Comparison of ENCODE assay signal across 31 cellular contexts in the genomic region with DNA sequence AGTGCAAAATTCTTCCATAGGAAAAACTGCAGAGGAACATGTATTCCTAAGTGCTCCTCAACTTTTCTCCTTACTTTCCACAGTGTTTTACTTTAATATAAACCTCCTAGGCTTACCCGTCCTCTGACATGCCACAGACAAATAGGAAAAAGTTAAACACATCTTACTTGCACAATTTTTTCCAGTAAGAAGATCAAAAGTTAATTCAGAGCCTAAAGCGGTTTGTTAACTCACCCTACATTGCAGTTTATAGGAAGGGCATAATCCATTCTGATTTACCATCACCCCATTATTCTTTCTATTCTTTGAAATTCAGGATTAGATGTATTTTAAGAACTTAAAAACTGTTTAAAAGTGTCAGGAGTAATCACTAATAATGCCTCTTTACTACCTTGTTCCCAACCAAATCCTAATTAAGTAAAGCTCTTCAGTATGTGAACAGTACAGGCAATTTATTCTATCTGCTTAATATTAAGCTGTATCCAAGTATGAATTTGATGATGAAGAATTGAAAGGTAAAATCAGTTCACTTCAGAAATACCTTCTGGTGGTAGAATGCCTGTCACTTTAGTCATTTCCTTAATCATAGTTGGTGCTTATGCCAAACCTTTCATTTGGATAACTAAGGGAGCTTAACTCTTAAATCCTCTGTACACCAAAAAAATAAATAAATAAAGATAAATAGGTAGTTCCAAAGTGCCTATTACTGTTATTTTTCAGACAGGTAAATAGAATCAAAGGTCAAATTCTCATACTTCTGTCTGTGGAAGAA.
DNase-seq lines count a peak whose midpoint lies in the region; ATAC-seq, FAIRE-seq and TF ChIP-seq lines count a peak whose summit lies in the region.
"Had no signal": no experiment of that assay in that cellular context is flagged by ENCODE, and none has a peak within 500 bp of the region (broad histone marks: within the 10 kb centered on the region; RNA-seq: fewer than 3 reads in every experiment).

No MANE protein-coding gene starts in this region.

- FAIRE-seq in astrocyte (lab: Jason Lieb, UNC), result peak; percentile 20

- no peaks in the 10 kb centered on the region for H3K27me3 ChIP-seq in astrocyte (ENCODE audit: insufficient read depth, low read length)
- H3K27me3 ChIP-seq in foreskin keratinocyte, result no peaks in the 10 kb centered on the region
- no peaks in the 10 kb centered on the region for H3K27me3 ChIP-seq in smooth muscle cell (ENCODE audit: low read depth)
- H3K27me3 ChIP-seq: breast epithelium, heart left ventricle, Peyer's patch, transverse colon had no signal

- H3K4me2 ChIP-seq in astrocyte (ENCODE audit: low read length) (no peak overlapping the region), smooth muscle cell (peak overlapping the region; percentile 36)

- no peaks in the 10 kb centered on the region for H3K27me3 Mint-ChIP-seq in astrocyte (ENCODE audit: low read depth, unreplicated experiment)
- H3K27me3 Mint-ChIP-seq: activated naive CD8-positive, alpha-beta T cell had no signal

- peaks cover 5% of the 10 kb centered on the region for H3F3A ChIP-seq in smooth muscle cell (ENCODE audit: low read depth)

- H3K4me1 ChIP-seq in astrocyte (ENCODE audit: insufficient read depth, low read length) (peaks cover 6% of the 10 kb centered on the region), foreskin keratinocyte (peaks cover 22% of the 10 kb centered on the region), smooth muscle cell (ENCODE audit: low read depth) (peaks cover 6% of the 10 kb centered on the region)
- H3K4me1 ChIP-seq: breast epithelium, lower lobe of right lung, Peyer's patch, psoas muscle, transverse colon had no signal

- no peak overlapping the region for H3K9ac ChIP-seq in astrocyte (ENCODE audit: low read length)
- no peak overlapping the region for H3K9ac ChIP-seq in smooth muscle cell (ENCODE audit: low read depth)

- ATAC-seq in foreskin keratinocyte, result peak; percentile 69
- no peak for ATAC-seq in HG03025 (IDR thresholded peaks at IDR 0.05; ENCODE audit: low FRiP score, unreplicated experiment)
- ATAC-seq in HG02763 (IDR thresholded peaks at IDR 0.05; ENCODE audit: unreplicated experiment), result no peak
- ATAC-seq: activated CD4-positive, alpha-beta T cell treated with anti-CD3 and anti-CD28 coated beads for 36 hours; heart left ventricle; lower lobe of right lung; mucosa of descending colon; natural killer cell treated with Interleukin-12 subunit alpha and Interleukin-12 subunit beta and Interleukin-15 and Interleukin-18, amount 100 ng/mL, for 72 hours; psoas muscle; stimulated activated effector memory CD8-positive, alpha-beta T cell treated with anti-CD3 and anti-CD28 coated beads, Interleukin-12 subunit alpha, Interleukin-12 subunit beta, amount 100 ng/mL, for 72 hours had no signal

- no peak overlapping the region for H2AFZ ChIP-seq in astrocyte (ENCODE audit: low read depth, low read length)
- H2AFZ ChIP-seq in smooth muscle cell (ENCODE audit: low read depth), result no peak overlapping the region

- no peak overlapping the region for H3K27ac ChIP-seq in astrocyte (ENCODE audit: low read depth, low read length)
- H3K27ac ChIP-seq in foreskin keratinocyte, result peak overlapping the region; percentile 22
- peak overlapping the region; percentile 14 for H3K27ac ChIP-seq in smooth muscle cell (ENCODE audit: low read depth)
- H3K27ac ChIP-seq: breast epithelium, heart left ventricle, HL-60, lower lobe of right lung, Peyer's patch, psoas muscle, transverse colon, VCaP had no signal

- H3K4me1 Mint-ChIP-seq in astrocyte (ENCODE audit: low read depth, unreplicated experiment), result peaks cover 1% of the 10 kb centered on the region
- H3K4me1 Mint-ChIP-seq: activated CD4-positive, alpha-beta T cell treated with anti-CD3 and anti-CD28 coated beads for 36 hours; stimulated activated effector memory CD8-positive, alpha-beta T cell treated with anti-CD3 and anti-CD28 coated beads, Interleukin-12 subunit alpha, Interleukin-12 subunit beta, amount 100 ng/mL, for 72 hours had no signal

- DNase-seq in HCEC 1CT (peak; percentile 30), astrocyte (ENCODE audit: low read depth) (peak; percentile 36), foreskin keratinocyte (peak in 1 of 2 donors; percentile 64), smooth muscle cell (lab: John Stamatoyannopoulos, UW; ENCODE audit: unreplicated experiment) (no peak), NCI-H1048 (lab: John Stamatoyannopoulos, UW) (no peak)
- DNase-seq: activated CD4-positive, alpha-beta T cell treated with anti-CD3 and anti-CD28 coated beads for 36 hours; activated CD8-positive, alpha-beta memory T cell treated with anti-CD3 and anti-CD28 coated beads for 24 hours; activated effector memory CD4-positive, alpha-beta T cell treated with Interleukin-2 at 50 U/mL for 16 hours; C1 segment of cervical spinal cord; effector CD4-positive, alpha-beta T cell; heart left ventricle; Karpas-422; lower lobe of right lung; mucosa of descending colon; MV-4-11; NCI-H446; NCI-H774; occipital lobe; Peyer's patch; psoas muscle; SW 1271; T-helper 9 cell; transverse colon had no signal

- H3K36me3 Mint-ChIP-seq in astrocyte (ENCODE audit: low read depth, unreplicated experiment), result no peaks in the 10 kb centered on the region
- H3K36me3 Mint-ChIP-seq: activated naive CD8-positive, alpha-beta T cell; natural killer cell treated with Interleukin-12 subunit alpha and Interleukin-12 subunit beta and Interleukin-15 and Interleukin-18, amount 100 ng/mL, for 72 hours; stimulated activated effector memory CD8-positive, alpha-beta T cell treated with anti-CD3 and anti-CD28 coated beads, Interleukin-12 subunit alpha, Interleukin-12 subunit beta, amount 100 ng/mL, for 72 hours had no signal

- H3K4me3 ChIP-seq in astrocyte (ENCODE audit: insufficient read depth, low read depth, low read length), result no peak overlapping the region
- no peak overlapping the region for H3K4me3 ChIP-seq in smooth muscle cell
- H3K4me3 ChIP-seq: breast epithelium, heart left ventricle, lower lobe of right lung, mucosa of descending colon, Peyer's patch, psoas muscle, transverse colon had no signal

- 11% methylated on average over 2 of the region's 2 CpGs for WGBS in smooth muscle cell (ENCODE audit: low lambda C conversion rate)

- no peaks in the 10 kb centered on the region for H4K20me1 ChIP-seq in astrocyte (ENCODE audit: insufficient read depth, low read length)
- H4K20me1 ChIP-seq in smooth muscle cell (ENCODE audit: low read depth), result no peaks in the 10 kb centered on the region

- no peaks in the 10 kb centered on the region for H3K79me2 ChIP-seq in astrocyte (ENCODE audit: insufficient read depth, low read length)
- no peaks in the 10 kb centered on the region for H3K79me2 ChIP-seq in smooth muscle cell (ENCODE audit: low read depth)

- TF ChIP-seq CTCF in astrocyte (IDR thresholded peaks at IDR 0.05; ENCODE audit: insufficient read depth, low read depth, low read length), result no peak
- no peak for TF ChIP-seq CTCF in foreskin keratinocyte (conservative IDR thresholded peaks at IDR 0.05)
- TF ChIP-seq CTCF in smooth muscle cell (IDR thresholded peaks at IDR 0.05; ENCODE audit: borderline replicate concordance, insufficient read depth, poor library complexity, severe bottlenecking), result no peak

- H3K4me3 Mint-ChIP-seq in astrocyte (ENCODE audit: unreplicated experiment), result no peak overlapping the region
- H3K4me3 Mint-ChIP-seq: activated CD4-positive, alpha-beta T cell treated with anti-CD3 and anti-CD28 coated beads for 36 hours; activated naive CD8-positive, alpha-beta T cell; natural killer cell treated with Interleukin-12 subunit alpha and Interleukin-12 subunit beta and Interleukin-15 and Interleukin-18, amount 100 ng/mL, for 72 hours; stimulated activated effector memory CD8-positive, alpha-beta T cell treated with anti-CD3 and anti-CD28 coated beads, Interleukin-12 subunit alpha, Interleukin-12 subunit beta, amount 100 ng/mL, for 72 hours had no signal

- no peak overlapping the region for H3K27ac Mint-ChIP-seq in astrocyte (ENCODE audit: unreplicated experiment)
- H3K27ac Mint-ChIP-seq: activated CD4-positive, alpha-beta T cell treated with anti-CD3 and anti-CD28 coated beads for 36 hours; activated naive CD8-positive, alpha-beta T cell; natural killer cell treated with Interleukin-12 subunit alpha and Interleukin-12 subunit beta and Interleukin-15 and Interleukin-18, amount 100 ng/mL, for 72 hours; stimulated activated effector memory CD8-positive, alpha-beta T cell treated with anti-CD3 and anti-CD28 coated beads, Interleukin-12 subunit alpha, Interleukin-12 subunit beta, amount 100 ng/mL, for 72 hours had no signal

- H3K9me3 ChIP-seq in astrocyte (ENCODE audit: insufficient read depth, low read depth, low read length) (no peaks in the 10 kb centered on the region), smooth muscle cell (replicated peaks; ENCODE audit: low read depth) (no peaks in the 10 kb centered on the region)
- H3K9me3 ChIP-seq: breast epithelium, heart left ventricle, lower lobe of right lung, mucosa of descending colon, Peyer's patch, psoas muscle, transverse colon had no signal

- H3K36me3 ChIP-seq in astrocyte (ENCODE audit: insufficient read depth, low read length) (no peaks in the 10 kb centered on the region), smooth muscle cell (ENCODE audit: low read depth) (no peaks in the 10 kb centered on the region)
- H3K36me3 ChIP-seq: breast epithelium, heart left ventricle, lower lobe of right lung, Peyer's patch, transverse colon had no signal

- no peaks in the 10 kb centered on the region for H3K9me3 Mint-ChIP-seq in astrocyte (ENCODE audit: unreplicated experiment)
- H3K9me3 Mint-ChIP-seq: natural killer cell treated with Interleukin-12 subunit alpha and Interleukin-12 subunit beta and Interleukin-15 and Interleukin-18, amount 100 ng/mL, for 72 hours; stimulated activated effector memory CD8-positive, alpha-beta T cell treated with anti-CD3 and anti-CD28 coated beads, Interleukin-12 subunit alpha, Interleukin-12 subunit beta, amount 100 ng/mL, for 72 hours had no signal

Comparison
In these comparisons a context has a peak if more than half of its experiments do, and no peak if none do; other contexts are left out.
1. DNase-seq: peak in HCEC 1CT (single experiment) and astrocyte (single experiment); none in smooth muscle cell (single experiment) and NCI-H1048 (single experiment).